In the genomic region with DNA sequence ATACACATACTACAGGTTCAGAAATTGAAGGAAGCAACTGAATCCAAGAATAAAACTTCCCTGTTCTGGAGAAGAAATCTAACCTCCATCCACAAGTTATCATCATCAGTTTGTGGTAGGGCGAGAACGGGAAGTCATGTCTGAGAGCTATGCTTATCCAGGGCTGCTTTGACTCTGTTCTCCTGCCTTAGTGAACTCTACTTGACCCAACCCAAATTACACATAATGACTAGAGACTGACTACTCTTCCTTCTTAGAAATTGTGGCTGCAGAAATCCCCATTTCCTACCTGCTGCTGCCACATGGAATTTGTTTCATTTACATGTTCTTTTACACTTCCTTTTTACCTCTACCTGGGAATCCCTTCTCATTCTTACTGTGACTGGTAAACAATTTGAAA, we compare ENCODE assay signal across 16 cellular contexts.
"Had no signal": no experiment of that assay in that cellular context is flagged by ENCODE, and none has a peak within 500 bp of the region (broad histone marks: within the 10 kb centered on the region; RNA-seq: fewer than 3 reads in every experiment).

No MANE protein-coding gene starts in this region.

- DNase-seq: activated CD4-positive, alpha-beta T cell treated with anti-CD3 and anti-CD28 coated beads, Interleukin-2, amount 50 U/mL, for 4 hours; activated CD4-positive, CD25-positive, alpha-beta regulatory T cell treated with anti-CD3 and anti-CD28 coated beads, Interleukin-2, amount 50 U/mL, for 72 hours; activated naive CD4-positive, alpha-beta T cell treated with anti-CD3 and anti-CD28 coated beads for 36 hours; activated T-cell treated with anti-CD3 and anti-CD28 coated beads for 4 hours; dorsolateral prefrontal cortex; endodermal cell; left ventricle myocardium superior; mesenchymal stem cell; naive thymus-derived CD8-positive, alpha-beta T cell; retina; stimulated activated CD4-positive, alpha-beta T cell treated with anti-CD3 and anti-CD28 coated beads, Interleukin-12 subunit alpha, Interleukin-12 subunit beta, amount 100 ng/mL, for 4 hours; stimulated activated CD4-positive, alpha-beta T cell treated with anti-CD3 and anti-CD28 coated beads, Interleukin-2, amount 100 ng/mL, for 24 hours; T-helper 9 cell had no signal

- ATAC-seq: left ventricle myocardium superior; naive thymus-derived CD8-positive, alpha-beta T cell had no signal

- H3K27ac Mint-ChIP-seq: activated naive CD4-positive, alpha-beta T cell treated with anti-CD3 and anti-CD28 coated beads for 36 hours; endodermal cell; naive thymus-derived CD8-positive, alpha-beta T cell had no signal

- H3K4me3 ChIP-seq: ascending aorta, dorsolateral prefrontal cortex, thoracic aorta had no signal

- H3K36me3 ChIP-seq: ascending aorta, neutrophil, thoracic aorta had no signal

- H3K4me1 Mint-ChIP-seq: naive thymus-derived CD8-positive, alpha-beta T cell had no signal

- H3K36me3 Mint-ChIP-seq: naive thymus-derived CD8-positive, alpha-beta T cell had no signal

- H3K27me3 ChIP-seq: ascending aorta, neutrophil had no signal

- H3K4me3 Mint-ChIP-seq: activated naive CD4-positive, alpha-beta T cell treated with anti-CD3 and anti-CD28 coated beads for 36 hours; endodermal cell; naive thymus-derived CD8-positive, alpha-beta T cell had no signal

- H3K9me3 Mint-ChIP-seq: endodermal cell had no signal

- H3K27me3 Mint-ChIP-seq: naive thymus-derived CD8-positive, alpha-beta T cell had no signal
